Comparison of ENCODE assay signal across 9 cellular contexts in the genomic region with DNA sequence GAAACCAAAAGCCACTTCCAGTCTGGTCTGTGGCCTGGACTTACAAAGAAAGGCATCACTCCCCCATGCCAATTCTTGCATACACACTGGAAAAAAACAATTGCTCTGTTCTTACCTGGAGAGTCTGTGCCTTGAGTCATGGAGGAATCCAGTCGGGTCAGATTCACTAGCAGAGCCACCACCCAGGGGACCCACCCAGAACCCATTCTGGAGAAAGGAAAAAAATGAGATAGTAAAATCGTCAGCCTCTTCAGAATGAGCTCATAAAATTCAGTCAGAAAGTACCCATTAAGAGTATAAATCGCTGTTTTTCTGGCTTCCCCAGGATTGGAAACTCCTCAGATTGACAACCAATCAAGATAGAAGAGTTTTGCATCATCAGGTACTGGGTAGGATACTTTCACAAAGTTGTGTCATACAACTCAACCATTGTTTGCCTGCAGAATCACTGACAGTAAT. TPM values are rescaled to one million over a fixed set of nuclear protein-coding genes. Genes with fewer than 3 reads are reported as not detected.
DNase-seq lines count a peak whose midpoint lies in the region; ATAC-seq, FAIRE-seq and TF ChIP-seq lines count a peak whose summit lies in the region.
"Had no signal": no experiment of that assay in that cellular context is flagged by ENCODE, and none has a peak within 500 bp of the region (broad histone marks: within the 10 kb centered on the region; RNA-seq: fewer than 3 reads in every experiment).

TSS of gene HLA-DOB (minus strand) at position 257 of the 459 bp plus-strand sequence. CDS start at position 206, 51 bp downstream.

- H3K9me3 ChIP-seq in cardiac muscle cell (ENCODE audit: low read depth) = no peaks in the 10 kb centered on the region
- no peaks in the 10 kb centered on the region for H3K9me3 ChIP-seq in OCI-LY7 (ENCODE audit: low read length)

- no peaks in the 10 kb centered on the region for H3K9me2 ChIP-seq in OCI-LY7 (ENCODE audit: insufficient read depth, low read length)

- H3K27ac ChIP-seq in cardiac muscle cell = no peak within 1 kb of the TSS
- H3K27ac ChIP-seq in OCI-LY7 (ENCODE audit: low read depth, low read length, poor library complexity, severe bottlenecking) = peak within 1 kb of the TSS; percentile 97

- no peaks in the 10 kb centered on the region for H3K36me3 ChIP-seq in cardiac muscle cell
- H3K36me3 ChIP-seq in OCI-LY7 (ENCODE audit: insufficient read depth, low read length) = peaks cover 30% of the 10 kb centered on the region

- FAIRE-seq in urothelium cell line (lab: Jason Lieb, UNC) = no peak

- H3K4me2 ChIP-seq in OCI-LY7 (ENCODE audit: low read length) = peak within 1 kb of the TSS; percentile 87

- H3K27me3 Mint-ChIP-seq in activated T-helper 2 cell treated with anti-CD3 and anti-CD28 coated beads, Interferon-gamma antibody, Interleukin-2, Interleukin-4, amounts not matched to agents 10 μg/mL and 5 μg/mL and 100 μg/mL, durations not matched to agents 14 hours and 24 hours and 36 hours (ENCODE audit: low read depth) = no peaks in the 10 kb centered on the region
- H3K27me3 Mint-ChIP-seq: CD4-positive, alpha-beta memory T cell had no signal

- H3K27ac Mint-ChIP-seq in activated T-helper 2 cell treated with anti-CD3 and anti-CD28 coated beads, Interferon-gamma antibody, Interleukin-2, Interleukin-4, amounts not matched to agents 10 μg/mL and 5 μg/mL and 100 μg/mL, durations not matched to agents 14 hours and 24 hours and 36 hours = no peak within 1 kb of the TSS

- no peaks in the 10 kb centered on the region for H3K9me3 Mint-ChIP-seq in activated T-helper 2 cell treated with anti-CD3 and anti-CD28 coated beads, Interferon-gamma antibody, Interleukin-2, Interleukin-4, amounts not matched to agents 10 μg/mL and 5 μg/mL and 100 μg/mL, durations not matched to agents 14 hours and 24 hours and 36 hours
- H3K9me3 Mint-ChIP-seq: CD4-positive, alpha-beta memory T cell had no signal

- CTCF ChIA-PET in OCI-LY7 (lab: Charles Lee; ENCODE audit: unreplicated experiment) = interaction anchor here (1.0 kb wide), 1 partner anchor 11 kb away, joined by 3 read pairs; no protein-coding TSS in a partner anchor

- H3K4me3 Mint-ChIP-seq in activated T-helper 2 cell treated with anti-CD3 and anti-CD28 coated beads, Interferon-gamma antibody, Interleukin-2, Interleukin-4, amounts not matched to agents 10 μg/mL and 5 μg/mL and 100 μg/mL, durations not matched to agents 14 hours and 24 hours and 36 hours (ENCODE audit: low read depth) = no peak within 1 kb of the TSS
- H3K4me3 Mint-ChIP-seq: CD4-positive, alpha-beta memory T cell had no signal

- in situ Hi-C loops in KBM-7 (cut with MboI; ENCODE audit: low pct_unique_long_range_greater_than_20kb, low sequenced_read_pairs) = no loop called here

- no TSS peak for BruUV-seq in OCI-LY7 (replicated peaks; lab: Mats Ljungman, UMichigan)

- no peaks in the 10 kb centered on the region for H4K20me1 ChIP-seq in OCI-LY7 (ENCODE audit: insufficient read depth, low read length)

- H3K4me1 Mint-ChIP-seq in activated T-helper 2 cell treated with anti-CD3 and anti-CD28 coated beads, Interferon-gamma antibody, Interleukin-2, Interleukin-4, amounts not matched to agents 10 μg/mL and 5 μg/mL and 100 μg/mL, durations not matched to agents 14 hours and 24 hours and 36 hours (ENCODE audit: low read depth) = peaks cover 6% of the 10 kb centered on the region
- H3K4me1 Mint-ChIP-seq: CD4-positive, alpha-beta memory T cell had no signal

- H3K4me3 ChIP-seq in cardiac muscle cell = no peak within 1 kb of the TSS
- peak within 1 kb of the TSS; percentile 69 for H3K4me3 ChIP-seq in OCI-LY7 (ENCODE audit: low read depth, low read length, poor library complexity, severe bottlenecking)
- no peak within 1 kb of the TSS for H3K4me3 ChIP-seq in fibroblast of villous mesenchyme (ENCODE audit: low read depth, low read length)

- no peak for ATAC-seq in Right ventricle myocardium inferior
- no peak for ATAC-seq in HG03280 (IDR thresholded peaks at IDR 0.05; ENCODE audit: unreplicated experiment)

- H3K27me3 ChIP-seq in cardiac muscle cell = peaks cover 7% of the 10 kb centered on the region

- H3K4me1 ChIP-seq in cardiac muscle cell (ENCODE audit: low read depth) (no peaks in the 10 kb centered on the region), OCI-LY7 (ENCODE audit: insufficient read depth, low read length, poor library complexity, severe bottlenecking) (peaks cover 92% of the 10 kb centered on the region)

- intact Hi-C loops in Right ventricle myocardium inferior (cut with DNase I) (no loop called here), OCI-LY7 (cut with micrococcal nuclease; ENCODE audit: unreplicated experiment) (loop anchor here (2.0 kb wide), 1 partner anchor 28 kb away; the partner anchor contains the start of gene PSMB8)
- intact Hi-C loops in activated T-helper 2 cell treated with anti-CD3 and anti-CD28 coated beads, Interferon-gamma antibody, Interleukin-2, Interleukin-4, amounts not matched to agents 10 μg/mL and 5 μg/mL and 100 μg/mL, durations not matched to agents 14 hours and 24 hours and 36 hours (cut with micrococcal nuclease) = loop anchor here (10.0 kb wide), 1 partner anchor 48 kb away; no protein-coding TSS in a partner anchor

- DNase-seq in cardiac muscle cell (ENCODE audit: low read depth in 1 of 2, low spot score in 1 of 2) = peak; percentile 14 to 27
- no peak for DNase-seq in Right ventricle myocardium inferior (ENCODE audit: missing footprints)
- peak; percentile 86 for DNase-seq in OCI-LY7 (ENCODE audit: low spot score)
- peak; percentile 21 for DNase-seq in fibroblast of villous mesenchyme (ENCODE audit: low read depth)
- DNase-seq in urothelium cell line (ENCODE audit: low spot score) = peak; percentile 35
- DNase-seq in KBM-7 = no peak
- no peak for DNase-seq in activated T-helper 2 cell treated with anti-CD3 and anti-CD28 coated beads, Interferon-gamma antibody, Interleukin-2, Interleukin-4, amounts not matched to agents 10 μg/mL and 5 μg/mL and 100 μg/mL, durations not matched to agents 14 hours and 24 hours and 36 hours (ENCODE audit: low spot score)

- peak within 1 kb of the TSS; percentile 79; the same call in 1 of the 2 replicates for H2AFZ ChIP-seq in OCI-LY7 (ENCODE audit: low read length)

- peaks cover 12% of the 10 kb centered on the region for H3K36me3 Mint-ChIP-seq in activated T-helper 2 cell treated with anti-CD3 and anti-CD28 coated beads, Interferon-gamma antibody, Interleukin-2, Interleukin-4, amounts not matched to agents 10 μg/mL and 5 μg/mL and 100 μg/mL, durations not matched to agents 14 hours and 24 hours and 36 hours (ENCODE audit: low read depth)

- H3K79me2 ChIP-seq in OCI-LY7 (ENCODE audit: insufficient read depth, low read depth, low read length) = peaks cover 13% of the 10 kb centered on the region; the same call in 1 of the 2 replicates

- TF ChIP-seq CTCF in cardiac muscle cell (IDR thresholded peaks at IDR 0.05; ENCODE audit: low read depth, low read length) = no peak
- TF ChIP-seq CTCF in OCI-LY7 (conservative IDR thresholded peaks at IDR 0.05; ENCODE audit: low read length) = no peak
- no peak for TF ChIP-seq CTCF in fibroblast of villous mesenchyme (IDR thresholded peaks at IDR 0.05; ENCODE audit: insufficient read depth, low read depth, low read length)

- POLR2A ChIA-PET in OCI-LY7 (lab: Charles Lee) = interaction anchor here (1.0 kb wide), 3 partner anchors 19 to 156 kb away, joined by 3 to 6 read pairs (median 3); partner anchors contain the start of gene TAP2

RNA-seq across cellular contexts. Expression of gene HLA-DOB, which starts in this region (rescaled TPM):
- total RNA-seq in cardiac muscle cell (not detected in 2 replicates), Right ventricle myocardium inferior (not detected), OCI-LY7 (2022) (57.1 and 69.3 TPM in 2 replicates), fibroblast of villous mesenchyme (0.32 and 0.43 TPM in 2 replicates)
- not detected in 2 replicates for polyA plus RNA-seq in cardiac muscle cell
- 46.5 and 48.1 TPM in 2 replicates for total RNA-seq in OCI-LY7 (2014; rRNA removed; shearing (Covaris generic))
- 3.1 and 3.6 TPM in 2 replicates for total RNA-seq in activated T-helper 2 cell treated with anti-CD3 and anti-CD28 coated beads, Interferon-gamma antibody, Interleukin-2, Interleukin-4, amounts not matched to agents 10 μg/mL and 5 μg/mL and 100 μg/mL, durations not matched to agents 14 hours and 24 hours and 36 hours

Comparison
In these comparisons a context has a peak if more than half of its experiments do, and no peak if none do; other contexts are left out.
1. RNA of gene HLA-DOB (total RNA-seq): 46.5 to 69.3 TPM in OCI-LY7; 3.1 to 3.6 TPM in activated T-helper 2 cell treated with anti-CD3 and anti-CD28 coated beads, Interferon-gamma antibody, Interleukin-2, Interleukin-4, amounts not matched to agents 10 μg/mL and 5 μg/mL and 100 μg/mL, durations not matched to agents 14 hours and 24 hours and 36 hours, 0.32 to 0.43 TPM in fibroblast of villous mesenchyme, not detected in Right ventricle myocardium inferior (single experiment) and not detected in cardiac muscle cell; every median in the first group is over 10 times any median in the second.
2. Peak in DNase-seq in cardiac muscle cell; RNA of the gene not detected or under 1 TPM.
3. Peak in DNase-seq in fibroblast of villous mesenchyme; RNA of the gene not detected or under 1 TPM.
4. DNase-seq: peak in OCI-LY7 (single experiment) and urothelium cell line (single experiment); none in Right ventricle myocardium inferior (single experiment), KBM-7 (single experiment) and activated T-helper 2 cell treated with anti-CD3 and anti-CD28 coated beads, Interferon-gamma antibody, Interleukin-2, Interleukin-4, amounts not matched to agents 10 μg/mL and 5 μg/mL and 100 μg/mL, durations not matched to agents 14 hours and 24 hours and 36 hours (single experiment).